8 cellular contexts compared by ENCODE assay signal in the genomic region with DNA sequence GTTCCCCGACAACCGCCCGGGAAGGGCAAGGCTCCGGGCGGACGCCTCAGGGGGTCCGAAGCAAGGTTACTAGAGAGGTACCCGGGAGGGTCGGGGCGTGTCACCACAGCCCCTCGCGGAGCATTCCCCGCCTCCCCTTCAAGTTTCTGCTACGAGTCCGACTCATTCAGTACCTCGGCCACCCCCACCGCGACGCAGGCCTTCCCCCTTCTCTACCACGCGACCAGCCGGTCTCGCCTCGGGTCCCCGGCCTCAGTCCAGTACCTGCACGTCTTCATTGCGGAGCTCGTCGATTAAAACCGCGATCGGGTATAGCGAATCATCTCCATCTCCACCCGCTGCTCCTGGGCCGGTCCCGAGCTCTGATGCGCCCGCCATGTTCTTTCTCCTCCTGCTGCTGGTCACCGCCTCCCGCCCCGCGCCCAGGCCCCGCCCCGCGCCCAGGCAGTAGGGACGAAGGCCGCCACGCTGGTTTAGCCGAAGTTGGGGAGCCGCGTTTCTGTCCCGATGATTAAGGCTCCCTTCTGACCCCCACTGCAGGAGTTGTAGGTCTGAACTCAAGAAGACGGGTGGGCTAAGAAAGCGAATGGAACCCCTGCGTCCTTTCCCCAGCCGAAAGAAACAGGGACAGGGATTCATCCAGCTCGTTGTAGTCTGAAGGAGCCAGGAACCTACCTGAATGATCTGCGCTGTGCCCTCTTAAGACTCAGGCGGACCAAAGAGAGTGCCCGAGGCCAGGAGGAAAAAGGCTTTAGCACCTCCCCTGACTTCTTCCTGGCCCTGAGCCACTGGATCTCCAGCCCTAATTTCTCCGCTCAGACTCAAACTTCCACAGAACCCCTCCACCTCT. TPM values are rescaled to one million over a fixed set of nuclear protein-coding genes. Genes with fewer than 3 reads are reported as not detected.
A peak's percentile ranks its signal among the peaks of the same experiment; 100 is the strongest.
DNase-seq lines count a peak whose midpoint lies in the region; ATAC-seq, FAIRE-seq and TF ChIP-seq lines count a peak whose summit lies in the region.

A gene (minus strand): TSS at position 406 of the 850 bp plus-strand sequence. CDS start 28 bp downstream, at position 378.

- no peaks in the 10 kb centered on the region for H3K27me3 ChIP-seq in astrocyte (ENCODE audit: insufficient read depth, low read length)

- no peak for TF ChIP-seq CTCF in astrocyte (IDR thresholded peaks at IDR 0.05; ENCODE audit: insufficient read depth, low read depth, low read length)

- H3K9me3 Mint-ChIP-seq in astrocyte (ENCODE audit: unreplicated experiment), result no peaks in the 10 kb centered on the region

- H3K27ac ChIP-seq in astrocyte (ENCODE audit: low read depth, low read length), result peak within 1 kb of the TSS; percentile 81

- H4K20me1 ChIP-seq in astrocyte (ENCODE audit: insufficient read depth, low read length), result peaks cover 24% of the 10 kb centered on the region

- H2AFZ ChIP-seq in astrocyte (ENCODE audit: low read depth, low read length), result peak within 1 kb of the TSS; percentile 87

- peak; percentile 76 for DNase-seq in NCI-H146 (lab: John Stamatoyannopoulos, UW)
- DNase-seq in T-helper 22 cell (ENCODE audit: low read depth), result peak; percentile 58
- DNase-seq in astrocyte (ENCODE audit: low read depth), result peak; percentile 52
- DNase-seq in hepatic stellate cell (ENCODE audit: low spot score), result peak; percentile 93
- DNase-seq in renal cortical epithelial cell (ENCODE audit: low read depth), result peak; percentile 67

- peak within 1 kb of the TSS; percentile 92 for H3K4me3 ChIP-seq in astrocyte (ENCODE audit: insufficient read depth, low read depth, low read length)

- no peaks in the 10 kb centered on the region for H3K9me3 ChIP-seq in astrocyte (ENCODE audit: insufficient read depth, low read depth, low read length)

- no peaks in the 10 kb centered on the region for H3K27me3 Mint-ChIP-seq in astrocyte (ENCODE audit: low read depth, unreplicated experiment)

- H3K27ac Mint-ChIP-seq in astrocyte (ENCODE audit: unreplicated experiment), result peak within 1 kb of the TSS; percentile 92

- peaks cover 15% of the 10 kb centered on the region for H3K36me3 ChIP-seq in astrocyte (ENCODE audit: insufficient read depth, low read length)

- H3K36me3 Mint-ChIP-seq in astrocyte (ENCODE audit: low read depth, unreplicated experiment), result no peaks in the 10 kb centered on the region

- peak within 1 kb of the TSS; percentile 94 for H3K4me3 Mint-ChIP-seq in astrocyte (ENCODE audit: unreplicated experiment)

- H3K79me2 ChIP-seq in astrocyte (ENCODE audit: insufficient read depth, low read length), result peaks cover 46% of the 10 kb centered on the region

- H3K4me1 ChIP-seq in astrocyte (ENCODE audit: insufficient read depth, low read length), result peaks cover 10% of the 10 kb centered on the region

- peak within 1 kb of the TSS; percentile 91 for H3K9ac ChIP-seq in astrocyte (ENCODE audit: low read length)

- no peak for FAIRE-seq in astrocyte (lab: Jason Lieb, UNC)

- peak within 1 kb of the TSS; percentile 91 for H3K4me2 ChIP-seq in astrocyte (ENCODE audit: low read length)

- ATAC-seq in GM18498 (IDR thresholded peaks at IDR 0.05; ENCODE audit: unreplicated experiment) (peak; percentile 92), HG02852 (IDR thresholded peaks at IDR 0.05; ENCODE audit: unreplicated experiment) (peak; percentile 88), GM18858 (IDR thresholded peaks at IDR 0.05; ENCODE audit: unreplicated experiment) (no peak)

- peaks cover 23% of the 10 kb centered on the region for H3K4me1 Mint-ChIP-seq in astrocyte (ENCODE audit: low read depth, unreplicated experiment)

RNA-seq across cellular contexts. Expression of the gene that starts here (rescaled TPM):
- total RNA-seq in astrocyte (43.0 and 44.5 TPM in 2 replicates), renal cortical epithelial cell (64.3 and 93.9 TPM in 2 replicates)
